Comparison of ENCODE assay signal across 2 cellular contexts in the genomic region with DNA sequence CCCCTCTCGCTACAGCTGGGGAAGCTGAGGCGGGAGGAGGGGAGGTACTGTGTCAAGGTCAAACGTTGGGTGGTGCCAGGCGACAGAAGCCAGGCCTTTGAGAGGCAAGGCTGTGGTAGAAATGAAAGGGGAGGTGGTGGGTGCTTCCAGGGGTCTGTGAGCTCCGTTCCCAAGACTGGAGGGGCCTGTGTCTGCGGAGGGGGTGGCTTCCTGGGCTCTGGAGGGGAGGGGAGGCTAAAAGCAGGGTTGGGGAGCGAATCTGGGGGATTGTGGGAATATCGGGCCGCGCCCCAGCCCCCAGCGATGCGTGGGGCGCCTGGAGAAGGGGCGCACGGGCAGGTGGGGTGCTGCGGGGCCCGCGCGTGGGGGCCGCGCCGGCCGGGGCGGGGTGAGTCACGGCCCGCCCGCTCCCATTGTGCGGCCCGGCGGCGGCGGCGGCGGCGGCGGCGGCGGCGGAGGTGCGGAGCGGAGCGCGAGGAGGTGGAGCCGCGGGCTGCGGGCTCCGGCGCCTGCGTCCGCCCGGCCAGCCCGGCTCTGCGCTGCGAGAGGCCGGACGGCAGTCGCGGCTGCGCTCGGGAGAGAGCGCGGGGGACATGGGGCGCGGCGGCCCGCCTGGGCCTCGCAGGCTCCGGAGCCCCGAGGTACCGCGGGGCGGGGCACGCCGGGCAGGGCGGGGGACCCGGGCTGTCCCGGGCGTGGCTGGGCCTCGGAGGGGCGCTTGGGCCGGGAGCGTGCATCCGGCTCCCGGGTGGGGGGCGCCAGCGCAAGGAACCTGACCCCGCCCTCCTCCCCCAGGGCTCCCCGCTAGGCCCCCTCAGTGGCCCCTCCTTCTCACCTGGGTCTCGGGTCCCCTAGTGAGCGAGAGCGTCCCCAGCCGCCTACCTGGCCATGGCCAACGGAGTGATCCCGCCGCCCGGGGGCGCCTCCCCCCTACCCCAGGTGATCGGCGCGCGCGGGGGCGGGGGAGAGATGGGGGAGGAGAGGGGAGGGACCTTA.
TF ChIP-seq lines count a peak whose summit lies in the region.

A gene with protein sequence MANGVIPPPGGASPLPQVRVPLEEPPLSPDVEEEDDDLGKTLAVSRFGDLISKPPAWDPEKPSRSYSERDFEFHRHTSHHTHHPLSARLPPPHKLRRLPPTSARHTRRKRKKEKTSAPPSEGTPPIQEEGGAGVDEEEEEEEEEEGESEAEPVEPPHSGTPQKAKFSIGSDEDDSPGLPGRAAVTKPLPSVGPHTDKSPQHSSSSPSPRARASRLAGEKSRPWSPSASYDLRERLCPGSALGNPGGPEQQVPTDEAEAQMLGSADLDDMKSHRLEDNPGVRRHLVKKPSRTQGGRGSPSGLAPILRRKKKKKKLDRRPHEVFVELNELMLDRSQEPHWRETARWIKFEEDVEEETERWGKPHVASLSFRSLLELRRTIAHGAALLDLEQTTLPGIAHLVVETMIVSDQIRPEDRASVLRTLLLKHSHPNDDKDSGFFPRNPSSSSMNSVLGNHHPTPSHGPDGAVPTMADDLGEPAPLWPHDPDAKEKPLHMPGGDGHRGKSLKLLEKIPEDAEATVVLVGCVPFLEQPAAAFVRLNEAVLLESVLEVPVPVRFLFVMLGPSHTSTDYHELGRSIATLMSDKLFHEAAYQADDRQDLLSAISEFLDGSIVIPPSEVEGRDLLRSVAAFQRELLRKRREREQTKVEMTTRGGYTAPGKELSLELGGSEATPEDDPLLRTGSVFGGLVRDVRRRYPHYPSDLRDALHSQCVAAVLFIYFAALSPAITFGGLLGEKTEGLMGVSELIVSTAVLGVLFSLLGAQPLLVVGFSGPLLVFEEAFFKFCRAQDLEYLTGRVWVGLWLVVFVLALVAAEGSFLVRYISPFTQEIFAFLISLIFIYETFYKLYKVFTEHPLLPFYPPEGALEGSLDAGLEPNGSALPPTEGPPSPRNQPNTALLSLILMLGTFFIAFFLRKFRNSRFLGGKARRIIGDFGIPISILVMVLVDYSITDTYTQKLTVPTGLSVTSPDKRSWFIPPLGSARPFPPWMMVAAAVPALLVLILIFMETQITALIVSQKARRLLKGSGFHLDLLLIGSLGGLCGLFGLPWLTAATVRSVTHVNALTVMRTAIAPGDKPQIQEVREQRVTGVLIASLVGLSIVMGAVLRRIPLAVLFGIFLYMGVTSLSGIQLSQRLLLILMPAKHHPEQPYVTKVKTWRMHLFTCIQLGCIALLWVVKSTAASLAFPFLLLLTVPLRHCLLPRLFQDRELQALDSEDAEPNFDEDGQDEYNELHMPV (plus strand): TSS at position 526 of the 996 bp plus-strand sequence. CDS start 363 bp downstream, at position 889.

TF ChIP-seq in SK-N-SH, 30 proteins besides CTCF, POLR2A, EP300 and RAD21:
- TF ChIP-seq NRF1 (IDR thresholded peaks at IDR 0.05; ENCODE audit: low read depth, low read length) (peak; percentile 57), POLR2AphosphoS5 (IDR thresholded peaks at IDR 0.05; ENCODE audit: low read depth, low read length) (no peak), RXRA (IDR thresholded peaks at IDR 0.05; ENCODE audit: borderline replicate concordance, low read depth) (no peak), MXI1 (IDR thresholded peaks at IDR 0.05; ENCODE audit: low read depth, low read length) (0 out of 2 replicates have a peak, but pooled peaks have one; percentile 15)
TF ChIP-seq in SK-N-SH: peak in this region for 2.

TF ChIP-seq in endothelial cell of umbilical vein, 7 proteins besides CTCF, POLR2A, EP300 and RAD21:
- TF ChIP-seq, protein P1, sequence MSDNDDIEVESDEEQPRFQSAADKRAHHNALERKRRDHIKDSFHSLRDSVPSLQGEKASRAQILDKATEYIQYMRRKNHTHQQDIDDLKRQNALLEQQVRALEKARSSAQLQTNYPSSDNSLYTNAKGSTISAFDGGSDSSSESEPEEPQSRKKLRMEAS (IDR thresholded peaks at IDR 0.05; ENCODE audit: insufficient read depth, insufficient read length): no peak
- TF ChIP-seq FOS (IDR thresholded peaks at IDR 0.05; ENCODE audit: borderline replicate concordance, insufficient read depth, low read length) (no peak), GATA2 (IDR thresholded peaks at IDR 0.05; ENCODE audit: insufficient read depth, insufficient read length, low read depth, low read length) (no peak), EZH2 (IDR thresholded peaks at IDR 0.05; ENCODE audit: borderline replicate concordance, low read depth, low read length, severe bottlenecking) (no peak), JUN (IDR thresholded peaks at IDR 0.05; ENCODE audit: borderline replicate concordance, insufficient read depth, insufficient read length, low read depth) (no peak), POLR2AphosphoS5 (IDR thresholded peaks at IDR 0.05; ENCODE audit: insufficient read depth, low read depth, low read length) (no peak), MYC (IDR thresholded peaks at IDR 0.05; ENCODE audit: low read depth, low read length) (no peak)
